24 cellular contexts compared by ENCODE assay signal in genomic region chr7:149732111-149732561, GRCh38.
"Had no signal": no experiment of that assay in that cellular context is flagged by ENCODE, and none has a peak within 500 bp of the region (broad histone marks: within the 10 kb centered on the region; RNA-seq: fewer than 3 reads in every experiment).

No MANE protein-coding gene starts in this region.

- H3K27ac ChIP-seq: neutrophil, parathyroid adenoma, suprapubic skin, transverse colon had no signal

- H3K4me3 Mint-ChIP-seq: activated CD4-positive, alpha-beta T cell treated with anti-CD3 and anti-CD28 coated beads, Interleukin-2, amount 10 ng/mL, durations not matched to agents 24 days and 14 days; activated CD8-positive, alpha-beta T cell treated with anti-CD3 and anti-CD28 coated beads, Interleukin-2, amount 10 ng/mL, durations not matched to agents 7 days and 5 days; activated naive CD8-positive, alpha-beta T cell treated with anti-CD3 and anti-CD28 coated beads for 36 hours; natural killer cell; stimulated activated naive CD8-positive, alpha-beta T cell treated with anti-CD3 and anti-CD28 coated beads, Interleukin-15, Interleukin-2, amounts not matched to agents 100 ng/mL and 50 ng/mL, for 24 hours had no signal

- H3K4me1 ChIP-seq: parathyroid adenoma, transverse colon had no signal

- H3K9me3 ChIP-seq: neutrophil, suprapubic skin, transverse colon had no signal

- H3K9me3 Mint-ChIP-seq: activated CD4-positive, alpha-beta T cell treated with anti-CD3 and anti-CD28 coated beads, Interleukin-2, amount 10 ng/mL, durations not matched to agents 24 days and 14 days; activated naive CD8-positive, alpha-beta T cell treated with anti-CD3 and anti-CD28 coated beads for 36 hours; natural killer cell; stimulated activated naive CD8-positive, alpha-beta T cell treated with anti-CD3 and anti-CD28 coated beads, Interleukin-15, Interleukin-2, amounts not matched to agents 100 ng/mL and 50 ng/mL, for 24 hours had no signal

- H3K27me3 ChIP-seq: suprapubic skin, transverse colon had no signal

- H3K4me1 Mint-ChIP-seq: activated CD4-positive, alpha-beta T cell treated with anti-CD3 and anti-CD28 coated beads, Interleukin-2, amount 10 ng/mL, durations not matched to agents 24 days and 14 days; natural killer cell had no signal

- FAIRE-seq: colon, endometrium had no signal

- H3K36me3 Mint-ChIP-seq: activated naive CD8-positive, alpha-beta T cell treated with anti-CD3 and anti-CD28 coated beads for 36 hours; natural killer cell had no signal

- H3K27ac Mint-ChIP-seq: activated CD4-positive, alpha-beta T cell treated with anti-CD3 and anti-CD28 coated beads, Interleukin-2, amount 10 ng/mL, durations not matched to agents 24 days and 14 days; activated CD8-positive, alpha-beta T cell treated with anti-CD3 and anti-CD28 coated beads, Interleukin-2, amount 10 ng/mL, durations not matched to agents 7 days and 5 days; activated naive CD8-positive, alpha-beta T cell treated with anti-CD3 and anti-CD28 coated beads for 36 hours; natural killer cell; stimulated activated naive CD8-positive, alpha-beta T cell treated with anti-CD3 and anti-CD28 coated beads, Interleukin-15, Interleukin-2, amounts not matched to agents 100 ng/mL and 50 ng/mL, for 24 hours had no signal

- H3K9ac ChIP-seq: parathyroid adenoma had no signal

- ATAC-seq: activated CD8-positive, alpha-beta T cell treated with anti-CD3 and anti-CD28 coated beads, Interleukin-2, amount 10 ng/mL, durations not matched to agents 7 days and 5 days; natural killer cell; SK-N-SH treated with all-trans-retinoic acid at 6 μM for 48 hours had no signal

- DNase-seq: activated CD4-positive, alpha-beta T cell treated with anti-CD3 and anti-CD28 coated beads, Interleukin-2, amount 10 ng/mL, durations not matched to agents 24 days and 14 days; activated CD8-positive, alpha-beta memory T cell treated with anti-CD3 and anti-CD28 coated beads, Interleukin-2, amount 50 U/mL, for 48 hours; activated CD8-positive, alpha-beta T cell treated with anti-CD3 and anti-CD28 coated beads, Interleukin-2, amount 10 ng/mL, durations not matched to agents 7 days and 5 days; activated gamma-delta T cell; activated naive CD8-positive, alpha-beta T cell treated with anti-CD3 and anti-CD28 coated beads for 36 hours; activated T-cell treated with anti-CD3 and anti-CD28 coated beads, Interleukin-2, amount 50 U/mL, for 48 hours; amygdala; caudate nucleus; erythroblast; foreskin melanocyte; kidney glomerular epithelial cell; mesendoderm; natural killer cell; retina; T-helper 1 cell; T1000; transverse colon had no signal

- H3K4me3 ChIP-seq: suprapubic skin, transverse colon had no signal

- H3K36me3 ChIP-seq: transverse colon had no signal
